In the genomic region with DNA sequence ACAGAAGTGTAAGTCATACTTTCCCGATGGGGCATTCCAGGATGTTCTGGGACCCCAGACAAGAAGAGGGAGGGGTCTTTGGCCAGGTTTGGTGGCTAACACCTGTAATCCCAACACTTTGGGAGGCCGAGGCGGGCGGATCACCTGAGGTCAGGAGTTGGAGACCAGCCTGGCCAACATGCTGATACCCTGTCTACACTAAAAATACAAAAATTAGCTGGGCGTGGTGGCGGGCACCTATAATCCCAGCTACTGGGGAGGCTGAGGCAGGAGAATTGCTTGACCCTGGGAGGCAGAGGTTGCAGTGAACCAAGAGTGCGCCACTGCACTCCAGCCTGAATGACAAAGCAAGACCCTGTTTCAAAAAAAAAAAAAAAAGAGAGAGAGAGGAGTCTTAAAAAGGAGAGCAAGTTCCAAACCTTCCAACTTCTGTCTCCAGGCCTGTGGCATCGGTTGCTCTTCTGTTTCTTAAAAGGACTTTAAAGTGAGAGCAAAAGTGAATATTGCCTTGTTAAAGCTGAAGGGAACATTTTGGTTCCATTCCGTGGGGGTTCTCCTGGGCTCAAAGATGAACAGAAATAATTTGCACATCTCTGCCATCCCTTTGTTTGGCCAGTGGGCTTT, we compare ENCODE assay signal across 8 cellular contexts.
A peak's percentile ranks its signal among the peaks of the same experiment; 100 is the strongest.
DNase-seq lines count a peak whose midpoint lies in the region; ATAC-seq and TF ChIP-seq lines count a peak whose summit lies in the region.
"Not testable (repeated sequence)": the region's sequence is repeated elsewhere in the genome, so short reads cannot be mapped to it uniquely, and the experiment has no call there.

No MANE protein-coding gene starts in this region.

- peak overlapping the region in 1 of 3 donors; percentile 33 for H3K4me3 ChIP-seq in liver (ENCODE audit: low read depth in 1 of 3, low read length in 3 of 3)
- H3K4me3 ChIP-seq in smooth muscle cell; urinary bladder (ENCODE audit: low read depth, low read length): not testable (repeated sequence)

- peak; percentile 14 for DNase-seq in activated CD4-positive, alpha-beta T cell treated with anti-CD3 and anti-CD28 coated beads, Interleukin-2, amount 10 ng/mL, durations not matched to agents 7 days and 5 days
- DNase-seq in endothelial cell (ENCODE audit: low spot score); nephron progenitor cell; smooth muscle cell (lab: John Stamatoyannopoulos, UW; ENCODE audit: unreplicated experiment): not testable (repeated sequence)

- peak; percentile 55 for ATAC-seq in GM21390 (IDR thresholded peaks at IDR 0.05; ENCODE audit: unreplicated experiment)

- not testable (repeated sequence) for H3K36me3 ChIP-seq in liver (ENCODE audit: control insufficient read depth in 4 of 4, insufficient read depth in 3 of 4, low read depth in 1 of 4, low read length in 3 of 4); smooth muscle cell (ENCODE audit: low read depth); urinary bladder (ENCODE audit: insufficient read depth)

- H3K27me3 Mint-ChIP-seq in activated CD4-positive, alpha-beta T cell treated with anti-CD3 and anti-CD28 coated beads, Interleukin-2, amount 10 ng/mL, durations not matched to agents 7 days and 5 days; endothelial cell (ENCODE audit: unreplicated experiment); nephron progenitor cell (ENCODE audit: low read depth, poor library complexity): not testable (repeated sequence)

- H2AFZ ChIP-seq in smooth muscle cell (ENCODE audit: low read depth), result not testable (repeated sequence)

- peak overlapping the region; percentile 68 for H3K4me2 ChIP-seq in smooth muscle cell

- 92% methylated on average over 9 of the region's 9 CpGs for WGBS in liver
- 81% methylated on average over 9 of the region's 9 CpGs for WGBS in smooth muscle cell (ENCODE audit: low lambda C conversion rate)
- 65% methylated on average over 9 of the region's 9 CpGs for WGBS in urinary bladder

- H3K4me1 ChIP-seq in liver (ENCODE audit: control insufficient read depth in 4 of 4, insufficient read depth in 4 of 4, low read length in 3 of 4) (peaks cover 26 to 78% (median 56%) of the 10 kb centered on the region in 4 donors), smooth muscle cell (ENCODE audit: low read depth) (peaks cover 23% of the 10 kb centered on the region)
- H3K4me1 ChIP-seq in urinary bladder (ENCODE audit: insufficient read depth), result not testable (repeated sequence)

- H3K9ac ChIP-seq in liver (ENCODE audit: low read depth in 1 of 2, low read length in 2 of 2) (peak overlapping the region; percentile 12 to 60), smooth muscle cell (ENCODE audit: low read depth) (peak overlapping the region; percentile 90)

- not testable (repeated sequence) for H3K9me3 ChIP-seq in liver (ENCODE audit: control insufficient read depth in 4 of 4, low read length in 3 of 4); smooth muscle cell (replicated peaks; ENCODE audit: low read depth)

- H3K27ac ChIP-seq in angular gyrus (ENCODE audit: low read depth, low read length) (peak overlapping the region; percentile 70), liver (ENCODE audit: low read depth in 1 of 2, low read length in 2 of 2) (peak overlapping the region; percentile 87 to 96), smooth muscle cell (ENCODE audit: low read depth) (peak overlapping the region; percentile 99), urinary bladder (ENCODE audit: low read depth) (peak overlapping the region; percentile 92)

- H4K20me1 ChIP-seq in smooth muscle cell (ENCODE audit: low read depth), result not testable (repeated sequence)

- peaks cover 11% of the 10 kb centered on the region for H3K4me1 Mint-ChIP-seq in activated CD4-positive, alpha-beta T cell treated with anti-CD3 and anti-CD28 coated beads, Interleukin-2, amount 10 ng/mL, durations not matched to agents 7 days and 5 days
- H3K4me1 Mint-ChIP-seq in endothelial cell (ENCODE audit: unreplicated experiment), result peaks cover 30% of the 10 kb centered on the region
- H3K4me1 Mint-ChIP-seq in nephron progenitor cell, result peaks cover 40% of the 10 kb centered on the region

- H3K4me3 Mint-ChIP-seq in activated CD4-positive, alpha-beta T cell treated with anti-CD3 and anti-CD28 coated beads, Interleukin-2, amount 10 ng/mL, durations not matched to agents 7 days and 5 days, result peak overlapping the region; percentile 44
- peak overlapping the region; percentile 16 for H3K4me3 Mint-ChIP-seq in endothelial cell (ENCODE audit: unreplicated experiment)
- H3K4me3 Mint-ChIP-seq in nephron progenitor cell, result not testable (repeated sequence)

- peaks cover 35% of the 10 kb centered on the region for H3F3A ChIP-seq in smooth muscle cell (ENCODE audit: low read depth)

- POLR2A ChIA-PET in activated CD4-positive, alpha-beta T cell treated with anti-CD3 and anti-CD28 coated beads, Interleukin-2, amount 10 ng/mL, durations not matched to agents 7 days and 5 days (lab: Charles Lee), result not testable (repeated sequence)

- not testable (repeated sequence) for TF ChIP-seq CTCF in endothelial cell (IDR thresholded peaks at IDR 0.05; ENCODE audit: unreplicated experiment); liver (IDR thresholded peaks at IDR 0.05; ENCODE audit: low read depth, low read length, missing input control); nephron progenitor cell (IDR thresholded peaks at IDR 0.05); smooth muscle cell (IDR thresholded peaks at IDR 0.05; ENCODE audit: borderline replicate concordance, insufficient read depth, poor library complexity, severe bottlenecking)

- H3K79me2 ChIP-seq in smooth muscle cell (ENCODE audit: low read depth), result not testable (repeated sequence)

- CTCF ChIA-PET in activated CD4-positive, alpha-beta T cell treated with anti-CD3 and anti-CD28 coated beads, Interleukin-2, amount 10 ng/mL, durations not matched to agents 7 days and 5 days (lab: Charles Lee), result interaction anchor here (0.9 kb wide), 1 partner anchor 180 kb away, joined by 3 read pairs; no protein-coding TSS in a partner anchor

- TF ChIP-seq RAD21 in liver (IDR thresholded peaks at IDR 0.05), result peak in 1 of 2 donors; percentile 4

- not testable (repeated sequence) for H3K36me3 Mint-ChIP-seq in activated CD4-positive, alpha-beta T cell treated with anti-CD3 and anti-CD28 coated beads, Interleukin-2, amount 10 ng/mL, durations not matched to agents 7 days and 5 days (ENCODE audit: low read depth)
- H3K36me3 Mint-ChIP-seq in endothelial cell (ENCODE audit: low read depth, unreplicated experiment) (peaks cover 10% of the 10 kb centered on the region), nephron progenitor cell (ENCODE audit: low read depth) (peaks cover 22% of the 10 kb centered on the region)

- H3K27me3 ChIP-seq in liver (ENCODE audit: control insufficient read depth in 4 of 4, insufficient read depth in 4 of 4, low read length in 3 of 4); smooth muscle cell (ENCODE audit: low read depth): not testable (repeated sequence)

- H3K9me3 Mint-ChIP-seq in activated CD4-positive, alpha-beta T cell treated with anti-CD3 and anti-CD28 coated beads, Interleukin-2, amount 10 ng/mL, durations not matched to agents 7 days and 5 days; endothelial cell (ENCODE audit: unreplicated experiment); nephron progenitor cell: not testable (repeated sequence)

- H3K27ac Mint-ChIP-seq in activated CD4-positive, alpha-beta T cell treated with anti-CD3 and anti-CD28 coated beads, Interleukin-2, amount 10 ng/mL, durations not matched to agents 7 days and 5 days, result peak overlapping the region; percentile 84
- H3K27ac Mint-ChIP-seq in endothelial cell (ENCODE audit: unreplicated experiment) (peak overlapping the region; percentile 68), nephron progenitor cell (peak overlapping the region; percentile 83)
